2 cellular contexts compared by ENCODE assay signal in genomic region chr17:79835470-79835899, GRCh38.
TF ChIP-seq lines count a peak whose summit lies in the region.

No MANE protein-coding gene starts in this region.

TF ChIP-seq in SK-N-SH, 30 proteins besides CTCF, POLR2A, EP300 and RAD21 (continued from another document):
- TF ChIP-seq MAX (IDR thresholded peaks at IDR 0.05; ENCODE audit: low read depth) (no peak), USF1 (IDR thresholded peaks at IDR 0.05; ENCODE audit: borderline replicate concordance, low read depth) (no peak), MEF2A (IDR thresholded peaks at IDR 0.05; ENCODE audit: borderline replicate concordance, low read depth) (no peak), FOSL2 (IDR thresholded peaks at IDR 0.05; ENCODE audit: borderline replicate concordance, low read depth) (no peak), SMC3 (IDR thresholded peaks at IDR 0.05; ENCODE audit: low read depth, low read length) (no peak), MXI1 (IDR thresholded peaks at IDR 0.05; ENCODE audit: low read depth, low read length) (no peak), TEAD4 (IDR thresholded peaks at IDR 0.05; ENCODE audit: borderline replicate concordance, insufficient read depth) (no peak), JUND (IDR thresholded peaks at IDR 0.05) (no peak), NRF1 (IDR thresholded peaks at IDR 0.05; ENCODE audit: low read depth, low read length) (no peak), RFX5 (IDR thresholded peaks at IDR 0.05; ENCODE audit: low read length) (no peak), RXRA (IDR thresholded peaks at IDR 0.05; ENCODE audit: borderline replicate concordance, low read depth) (no peak), POLR2AphosphoS5 (IDR thresholded peaks at IDR 0.05; ENCODE audit: low read depth, low read length) (no peak), TAF1 (IDR thresholded peaks at IDR 0.05; ENCODE audit: borderline replicate concordance, low read depth, low read length) (no peak)

TF ChIP-seq in SK-N-SH treated with all-trans-retinoic acid at 6 μM for 48 hours, 23 proteins besides CTCF, POLR2A, EP300 and RAD21 (continued from another document):
- no peak for TF ChIP-seq POU6F1 (CRISPR knock-in tag; IDR thresholded peaks at IDR 0.05; ENCODE audit: borderline replicate concordance, low read depth)
- TF ChIP-seq ESRRG (CRISPR knock-in tag; IDR thresholded peaks at IDR 0.05): no peak
- no peak for TF ChIP-seq ISL1 (CRISPR knock-in tag; IDR thresholded peaks at IDR 0.05)
- no peak for TF ChIP-seq ZNF8 (CRISPR knock-in tag; IDR thresholded peaks at IDR 0.05)
- no peak for TF ChIP-seq CSRNP3 (CRISPR knock-in tag; IDR thresholded peaks at IDR 0.05)
- TF ChIP-seq TCF4 (CRISPR knock-in tag; IDR thresholded peaks at IDR 0.05; ENCODE audit: borderline replicate concordance): no peak
- no peak for TF ChIP-seq GLIS3 (CRISPR knock-in tag; IDR thresholded peaks at IDR 0.05)
- TF ChIP-seq RARB (CRISPR knock-in tag; IDR thresholded peaks at IDR 0.05): no peak
- no peak for TF ChIP-seq ZFP30 (CRISPR knock-in tag; IDR thresholded peaks at IDR 0.05)
- no peak for TF ChIP-seq ZNF565 (CRISPR knock-in tag; conservative IDR thresholded peaks at IDR 0.05; ENCODE audit: low read depth)
- no peak for TF ChIP-seq ZFP3 (CRISPR knock-in tag; IDR thresholded peaks at IDR 0.05)
- no peak for TF ChIP-seq ARNTL (CRISPR knock-in tag; IDR thresholded peaks at IDR 0.05; ENCODE audit: borderline replicate concordance, low read depth)
